In the genomic region with DNA sequence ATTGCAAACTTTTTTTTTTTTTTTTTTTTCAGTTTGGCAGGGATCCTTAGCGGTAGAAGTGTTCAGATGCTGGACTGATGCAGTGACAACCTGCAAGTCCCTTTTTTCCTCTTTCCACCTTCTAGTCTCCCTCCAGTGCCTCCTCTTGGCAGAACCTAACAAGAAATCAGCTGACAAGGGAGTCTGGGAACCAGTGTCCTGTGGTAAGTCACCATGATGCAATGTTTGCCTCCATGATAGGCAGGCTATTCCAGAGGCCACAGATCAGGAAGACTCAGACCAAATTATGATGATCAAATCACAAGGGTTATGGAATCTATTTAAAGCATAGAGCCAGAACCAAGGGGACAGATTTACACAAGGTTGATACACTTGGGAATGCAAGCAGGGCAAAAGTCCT, we compare ENCODE assay signal across 1 cellular context.
TF ChIP-seq lines count a peak whose summit lies in the region.

No MANE protein-coding gene starts in this region.

TF ChIP-seq in WTC11, 78 proteins besides CTCF, POLR2A, EP300 and RAD21 (continued from another document):
- TF ChIP-seq AFF4 (CRISPR knock-in tag; IDR thresholded peaks at IDR 0.05; ENCODE audit: borderline replicate concordance) (no peak), GABPB1 (CRISPR knock-in tag; IDR thresholded peaks at IDR 0.05) (0 out of 2 replicates have a peak, but pooled peaks have one; percentile 21)
